Comparison of ENCODE assay signal across 1 cellular context in genomic region chr4:132813061-132813460, GRCh38.
TF ChIP-seq lines count a peak whose summit lies in the region.
"Not testable (repeated sequence)": the region's sequence is repeated elsewhere in the genome, so short reads cannot be mapped to it uniquely, and the experiment has no call there.

No MANE protein-coding gene starts in this region.

- not testable (repeated sequence) for H3K27ac ChIP-seq in OCI-LY1 (ENCODE audit: low read depth, low read length, poor library complexity, severe bottlenecking)

- TF ChIP-seq CTCF in OCI-LY1 (IDR thresholded peaks at IDR 0.05; ENCODE audit: low read length), result not testable (repeated sequence)

- not testable (repeated sequence) for H3K9ac ChIP-seq in OCI-LY1 (ENCODE audit: low read length)

- H3K36me3 ChIP-seq in OCI-LY1 (ENCODE audit: insufficient read depth, low read length), result not testable (repeated sequence)

- not testable (repeated sequence) for H4K20me1 ChIP-seq in OCI-LY1 (ENCODE audit: insufficient read depth, low read length)

- H3K9me2 ChIP-seq in OCI-LY1 (ENCODE audit: low read depth, low read length), result not testable (repeated sequence)

- H3K4me3 ChIP-seq in OCI-LY1 (ENCODE audit: low read depth, low read length, poor library complexity, severe bottlenecking), result not testable (repeated sequence)

- H3F3A ChIP-seq in OCI-LY1 (ENCODE audit: insufficient read depth, low read length), result not testable (repeated sequence)

- not testable (repeated sequence) for H3K4me1 ChIP-seq in OCI-LY1 (ENCODE audit: insufficient read depth, low read length, severe bottlenecking)

- not testable (repeated sequence) for H3K4me2 ChIP-seq in OCI-LY1 (ENCODE audit: low read length)

- not testable (repeated sequence) for H3K9me3 ChIP-seq in OCI-LY1 (ENCODE audit: low read length)

- not testable (repeated sequence) for H3K27me3 ChIP-seq in OCI-LY1 (ENCODE audit: insufficient read depth, low read length)

- not testable (repeated sequence) for H3K79me2 ChIP-seq in OCI-LY1 (ENCODE audit: insufficient read depth, low read length)

- H2AFZ ChIP-seq in OCI-LY1 (ENCODE audit: low read length), result 0 out of 2 replicates have a peak overlapping the region, but pooled peaks have one; percentile 42
